Comparison of ENCODE assay signal across 8 cellular contexts in the genomic region with DNA sequence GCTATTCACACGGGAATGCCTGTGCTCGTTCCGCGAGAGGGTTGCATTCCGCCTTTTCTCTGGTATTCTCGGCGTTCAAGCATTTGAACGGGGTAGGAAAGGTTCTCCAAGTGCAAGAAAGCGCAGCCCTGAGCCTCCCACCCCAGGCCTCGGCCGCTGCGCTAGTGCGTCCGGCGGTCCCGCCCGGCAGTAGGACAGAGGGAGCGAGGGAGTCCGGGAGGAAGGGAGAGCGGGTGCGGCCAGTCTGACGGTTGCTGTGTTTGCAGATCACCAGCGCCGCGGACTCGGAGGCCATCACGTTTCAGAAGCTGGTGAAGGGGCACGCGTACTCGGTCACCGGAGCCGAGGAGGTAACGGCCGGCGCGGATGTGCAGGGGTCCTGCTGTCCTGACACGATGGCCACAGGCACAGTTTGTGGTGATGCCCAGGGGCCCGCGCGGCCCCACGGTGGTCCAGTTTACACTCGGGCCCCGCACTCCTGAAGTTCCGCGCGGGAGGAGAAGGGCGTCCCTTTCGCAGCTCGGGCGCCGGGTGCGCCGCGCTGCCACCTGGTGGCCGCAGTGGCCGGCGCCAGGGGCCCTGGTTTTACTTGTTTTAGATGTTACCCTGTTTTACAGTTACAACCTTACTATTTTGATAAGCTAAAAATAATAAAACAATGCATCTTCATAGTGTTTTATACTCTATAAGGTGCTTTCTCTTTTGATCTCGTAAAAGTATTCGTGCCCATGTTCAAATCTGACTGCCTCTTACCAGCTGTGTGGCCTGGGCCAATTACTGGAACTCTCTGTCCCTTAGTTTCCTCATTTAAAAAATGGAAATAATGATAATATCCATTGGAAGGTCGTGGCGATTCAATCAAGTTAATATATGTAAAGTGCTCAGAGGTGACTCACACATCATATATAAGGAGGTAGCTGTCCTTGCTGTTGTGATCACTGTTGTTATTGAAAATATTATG. TPM values are rescaled to one million over a fixed set of nuclear protein-coding genes. Genes with fewer than 3 reads are reported as not detected.
DNase-seq lines count a peak whose midpoint lies in the region; ATAC-seq and TF ChIP-seq lines count a peak whose summit lies in the region.

No MANE protein-coding gene starts in this region.

- intact Hi-C loops in activated CD4-positive, alpha-beta T cell treated with anti-CD3 and anti-CD28 coated beads, Interleukin-2, amount 10 ng/mL, durations not matched to agents 24 days and 14 days (cut with micrococcal nuclease) = loop anchor here (1.0 to 2.0 kb wide), 4 partner anchors 22 to 51 kb away; a partner anchor contains a TSS

- H3K4me2 ChIP-seq in BLaER1 treated with 17β-estradiol and CSF1 and Interleukin-3, amounts not matched to agents 10 nM and 100 nM = peak overlapping the region; percentile 35 to 68 (median 45); a peak in 17 of 22 replicates

- DNase-seq in KG1 (lab: John Stamatoyannopoulos, UW) (peak; percentile 41), coronary artery (ENCODE audit: low spot score) (peak; percentile 84), left lobe of liver (ENCODE audit: low spot score) (peak; percentile 71)
- DNase-seq in activated CD4-positive, alpha-beta T cell treated with anti-CD3 and anti-CD28 coated beads, Interleukin-2, amount 10 ng/mL, durations not matched to agents 24 days and 14 days = peak; percentile 91
- DNase-seq in stimulated activated CD4-positive, alpha-beta T cell treated with anti-CD3 and anti-CD28 coated beads, Interleukin-2, amount 100 ng/mL, for 24 hours = peak; percentile 72 to 73

- peak overlapping the region in 1 of 11 experiments; percentile 7; a peak in 1 of 22 replicates for H3K9ac ChIP-seq in BLaER1 treated with 17β-estradiol and CSF1 and Interleukin-3, amounts not matched to agents 10 nM and 100 nM

- no peaks in the 10 kb centered on the region for H3K9me3 ChIP-seq in BLaER1 treated with 17β-estradiol and CSF1 and Interleukin-3, amounts not matched to agents 10 nM and 100 nM (replicated peaks in 1 of 11)

- H4K20me1 ChIP-seq in BLaER1 treated with 17β-estradiol and CSF1 and Interleukin-3, amounts not matched to agents 10 nM and 100 nM = peaks cover 0 to 25% (median 0%) of the 10 kb centered on the region in 11 experiments; a peak in 2 of 22 replicates

- ATAC-seq in GM19467 (IDR thresholded peaks at IDR 0.05; ENCODE audit: unreplicated experiment) (peak; percentile 81), left lobe of liver (peak; percentile 95), GM18870 (IDR thresholded peaks at IDR 0.05; ENCODE audit: unreplicated experiment) (no peak)

- H3K36me3 ChIP-seq in BLaER1 treated with 17β-estradiol and CSF1 and Interleukin-3, amounts not matched to agents 10 nM and 100 nM = peaks cover 53 to 100% (median 89%) of the 10 kb centered on the region in 11 experiments

- peaks cover 17% of the 10 kb centered on the region for H3K4me1 Mint-ChIP-seq in activated CD4-positive, alpha-beta T cell treated with anti-CD3 and anti-CD28 coated beads, Interleukin-2, amount 10 ng/mL, durations not matched to agents 24 days and 14 days

- H3K27me3 ChIP-seq in BLaER1 treated with 17β-estradiol and CSF1 and Interleukin-3, amounts not matched to agents 10 nM and 100 nM = no peaks in the 10 kb centered on the region

- no peaks in the 10 kb centered on the region for H3K27me3 Mint-ChIP-seq in activated CD4-positive, alpha-beta T cell treated with anti-CD3 and anti-CD28 coated beads, Interleukin-2, amount 10 ng/mL, durations not matched to agents 24 days and 14 days

- H3K27ac Mint-ChIP-seq in activated CD4-positive, alpha-beta T cell treated with anti-CD3 and anti-CD28 coated beads, Interleukin-2, amount 10 ng/mL, durations not matched to agents 24 days and 14 days = no peak overlapping the region

- H3K4me1 ChIP-seq in BLaER1 treated with 17β-estradiol and CSF1 and Interleukin-3, amounts not matched to agents 10 nM and 100 nM = peaks cover 0 to 6% (median 0%) of the 10 kb centered on the region in 10 experiments; a peak in 3 of 20 replicates

- no peak overlapping the region for H3K27ac ChIP-seq in BLaER1 treated with 17β-estradiol and CSF1 and Interleukin-3, amounts not matched to agents 10 nM and 100 nM
- H3K27ac ChIP-seq in coronary artery = peak overlapping the region; percentile 73 to 88

- H3K4me3 ChIP-seq in BLaER1 treated with 17β-estradiol and CSF1 and Interleukin-3, amounts not matched to agents 10 nM and 100 nM = no peak overlapping the region
- H3K4me3 ChIP-seq in coronary artery = peak overlapping the region; percentile 73

- H3K4me3 Mint-ChIP-seq in activated CD4-positive, alpha-beta T cell treated with anti-CD3 and anti-CD28 coated beads, Interleukin-2, amount 10 ng/mL, durations not matched to agents 24 days and 14 days = peak overlapping the region; percentile 76

- no peaks in the 10 kb centered on the region for H3K9me3 Mint-ChIP-seq in activated CD4-positive, alpha-beta T cell treated with anti-CD3 and anti-CD28 coated beads, Interleukin-2, amount 10 ng/mL, durations not matched to agents 24 days and 14 days

- peaks cover 59% of the 10 kb centered on the region for H3K36me3 Mint-ChIP-seq in activated CD4-positive, alpha-beta T cell treated with anti-CD3 and anti-CD28 coated beads, Interleukin-2, amount 10 ng/mL, durations not matched to agents 24 days and 14 days (ENCODE audit: low read depth)

- TF ChIP-seq CTCF in coronary artery (IDR thresholded peaks at IDR 0.05) = peak; percentile 93

RNA-seq across cellular contexts. Expression of a gene that starts 36.7 kb away (rescaled TPM):
- 69.6 and 73.1 TPM in 2 replicates for total RNA-seq in activated CD4-positive, alpha-beta T cell treated with anti-CD3 and anti-CD28 coated beads, Interleukin-2, amount 10 ng/mL, durations not matched to agents 24 days and 14 days
- 25.1 TPM for total RNA-seq in left lobe of liver

Comparison
In these comparisons a context has a peak if more than half of its experiments do, and no peak if none do; other contexts are left out.
1. H3K27ac ChIP-seq: peak in coronary artery (2 of 2); none in BLaER1 treated with 17β-estradiol and CSF1 and Interleukin-3, amounts not matched to agents 10 nM and 100 nM (0 of 11).
2. DNase-seq: peak in every context shown above with its lines; median percentile 91 in activated CD4-positive, alpha-beta T cell treated with anti-CD3 and anti-CD28 coated beads, Interleukin-2, amount 10 ng/mL, durations not matched to agents 24 days and 14 days; 84 in coronary artery; 72 in stimulated activated CD4-positive, alpha-beta T cell treated with anti-CD3 and anti-CD28 coated beads, Interleukin-2, amount 100 ng/mL, for 24 hours; 71 in left lobe of liver; 41 in KG1.